In genomic region chr7:150324366-150324961, GRCh38 we compare ENCODE assay signal across 10 cellular contexts. TPM values are rescaled to one million over a fixed set of nuclear protein-coding genes. Genes with fewer than 3 reads are reported as not detected.
DNase-seq lines count a peak whose midpoint lies in the region; ATAC-seq, FAIRE-seq and TF ChIP-seq lines count a peak whose summit lies in the region.
"Had no signal": no experiment of that assay in that cellular context is flagged by ENCODE, and none has a peak within 500 bp of the region (broad histone marks: within the 10 kb centered on the region; RNA-seq: fewer than 3 reads in every experiment).

No MANE protein-coding gene starts in this region.

- POLR2A ChIA-PET in activated B cell treated with CpG ODN at 0.5 μM for 24 hours (lab: Charles Lee) = interaction anchor here (1.0 to 2.6 kb wide), 4 partner anchors 44 to 82 kb away, joined by 3 to 10 read pairs (median 7); no protein-coding TSS in a partner anchor

- intact Hi-C loops in activated B cell treated with CpG ODN at 0.5 μM for 24 hours (cut with micrococcal nuclease) (loop anchor here (10.0 kb wide), 1 partner anchor 1190 kb away; the partner anchor contains the start of gene RHEB), thyroid gland (cut with DNase I) (no loop called here)

- H3K27me3 ChIP-seq in keratinocyte (ENCODE audit: control insufficient read depth, extremely low read depth, insufficient read depth, low read length) (no peaks in the 10 kb centered on the region), thyroid gland (no peaks in the 10 kb centered on the region)

- peak overlapping the region; percentile 87 for H3K4me2 ChIP-seq in keratinocyte (ENCODE audit: control insufficient read depth, extremely low read depth, insufficient read depth, low read depth, low read length)

- TF ChIP-seq CTCF in activated B cell treated with CpG ODN at 0.5 μM for 24 hours (IDR thresholded peaks at IDR 0.05) (no peak), keratinocyte (optimal IDR thresholded peaks at IDR 0.05 in 1 of 3, IDR thresholded peaks at IDR 0.05 in 1 of 3, conservative IDR thresholded peaks at IDR 0.05 in 1 of 3; ENCODE audit: extremely low read depth in 1 of 3, insufficient read depth in 2 of 3, low read length in 3 of 3) (no peak), thyroid gland (IDR thresholded peaks at IDR 0.05) (no peak)

- H3K27ac ChIP-seq in keratinocyte (ENCODE audit: control insufficient read depth, insufficient read depth, low read length) = no peak overlapping the region
- peak overlapping the region in 2 of 3 donors; percentile 90 to 96 for H3K27ac ChIP-seq in thyroid gland

- no peak for ATAC-seq in activated B cell treated with CpG ODN at 0.5 μM for 24 hours (ENCODE audit: low read depth)
- no peak for ATAC-seq in GM21717 (IDR thresholded peaks at IDR 0.05; ENCODE audit: unreplicated experiment)

- H3K9me1 ChIP-seq in keratinocyte (ENCODE audit: control insufficient read depth, extremely low read depth, insufficient read depth, low read length) = no peaks in the 10 kb centered on the region

- no peak overlapping the region for H3K9ac ChIP-seq in keratinocyte (ENCODE audit: control insufficient read depth, extremely low read depth, insufficient read depth, low read length)

- FAIRE-seq in keratinocyte (lab: Jason Lieb, UNC) = no peak

- peak overlapping the region; percentile 94 for H3K4me3 Mint-ChIP-seq in activated T-cell treated with anti-CD3 and anti-CD28 coated beads, Interleukin-2, amount 50 U/mL, for 24 hours
- H3K4me3 Mint-ChIP-seq in activated B cell treated with CpG ODN at 0.5 μM for 24 hours = peak overlapping the region; percentile 93

- no peaks in the 10 kb centered on the region for H4K20me1 ChIP-seq in keratinocyte (ENCODE audit: control insufficient read depth, extremely low read depth, insufficient read depth, low read length)

- H3K27ac Mint-ChIP-seq in activated T-cell treated with anti-CD3 and anti-CD28 coated beads, Interleukin-2, amount 50 U/mL, for 24 hours = peak overlapping the region; percentile 99
- H3K27ac Mint-ChIP-seq in activated B cell treated with CpG ODN at 0.5 μM for 24 hours = peak overlapping the region; percentile 91

- dilution Hi-C loops in keratinocyte (cut with MboI; ENCODE audit: extremely low pct_ligation_motif_present, low sequenced_read_pairs) = no loop called here

- H2AFZ ChIP-seq in keratinocyte (ENCODE audit: control insufficient read depth, low read length) = peak overlapping the region; percentile 95

- H3K79me2 ChIP-seq in keratinocyte (ENCODE audit: control insufficient read depth, insufficient read depth, low read length) = no peaks in the 10 kb centered on the region

- H3K4me3 ChIP-seq in keratinocyte (ENCODE audit: control insufficient read depth in 2 of 3, extremely low read depth in 1 of 3, insufficient read depth in 2 of 3, low read depth in 1 of 3, low read length in 3 of 3) (peak overlapping the region in 1 of 3 experiments; percentile 74), thyroid gland (replicated peaks in 1 of 3) (no peak overlapping the region)

- H3K36me3 ChIP-seq in keratinocyte (ENCODE audit: control insufficient read depth in 2 of 2, extremely low read depth in 1 of 2, insufficient read depth in 2 of 2, low read length in 2 of 2) (no peaks in the 10 kb centered on the region), thyroid gland (no peaks in the 10 kb centered on the region)

- peaks cover 68% of the 10 kb centered on the region for H3K4me1 Mint-ChIP-seq in activated T-cell treated with anti-CD3 and anti-CD28 coated beads, Interleukin-2, amount 50 U/mL, for 24 hours (ENCODE audit: low read depth)
- peaks cover 41% of the 10 kb centered on the region for H3K4me1 Mint-ChIP-seq in activated B cell treated with CpG ODN at 0.5 μM for 24 hours

- no peak for TF ChIP-seq POLR2A in thyroid gland (IDR thresholded peaks at IDR 0.05)

- peaks cover 86% of the 10 kb centered on the region for H3K36me3 Mint-ChIP-seq in activated T-cell treated with anti-CD3 and anti-CD28 coated beads, Interleukin-2, amount 50 U/mL, for 24 hours (ENCODE audit: low read depth)
- H3K36me3 Mint-ChIP-seq in activated B cell treated with CpG ODN at 0.5 μM for 24 hours (ENCODE audit: low read depth) = peaks cover 43% of the 10 kb centered on the region

- H3K4me1 ChIP-seq in keratinocyte (ENCODE audit: control insufficient read depth, extremely low read depth, insufficient read depth, low read length) (peaks cover 22% of the 10 kb centered on the region), thyroid gland (peaks cover 13 to 31% of the 10 kb centered on the region in 2 donors)

- WGBS in thyroid gland, 2 donors = 66 to 69% methylated on average over 12 of the region's 12 CpGs

- H3K9me3 ChIP-seq in keratinocyte (ENCODE audit: control insufficient read depth, low read depth, low read length) (no peaks in the 10 kb centered on the region), thyroid gland (no peaks in the 10 kb centered on the region)
- H3K9me3 ChIP-seq: heart right ventricle had no signal

- CTCF ChIA-PET in activated B cell treated with CpG ODN at 0.5 μM for 24 hours (lab: Charles Lee) = no interaction called here

- no peaks in the 10 kb centered on the region for H3K27me3 Mint-ChIP-seq in activated T-cell treated with anti-CD3 and anti-CD28 coated beads, Interleukin-2, amount 50 U/mL, for 24 hours
- H3K27me3 Mint-ChIP-seq in activated B cell treated with CpG ODN at 0.5 μM for 24 hours = no peaks in the 10 kb centered on the region

- H3K9me3 Mint-ChIP-seq in activated T-cell treated with anti-CD3 and anti-CD28 coated beads, Interleukin-2, amount 50 U/mL, for 24 hours = no peaks in the 10 kb centered on the region
- H3K9me3 Mint-ChIP-seq in activated B cell treated with CpG ODN at 0.5 μM for 24 hours = no peaks in the 10 kb centered on the region

- DNase-seq in activated T-cell treated with anti-CD3 and anti-CD28 coated beads, Interleukin-2, amount 50 U/mL, for 24 hours = no peak
- no peak for DNase-seq in activated T-cell treated with anti-CD3 and anti-CD28 coated beads, Interleukin-2, amount 50 U/mL, for 1 hour
- no peak for DNase-seq in activated B cell treated with CpG ODN at 0.5 μM for 24 hours
- DNase-seq in keratinocyte (ENCODE audit: low read depth, low spot score) = no peak
- DNase-seq in thyroid gland = peak in 1 of 2 donors; percentile 17
- DNase-seq in pons (ENCODE audit: low spot score) = no peak
- DNase-seq in stimulated activated CD4-positive, alpha-beta T cell treated with anti-CD3 and anti-CD28 coated beads, Interleukin-15, amount 100 ng/mL, for 24 hours = no peak
- DNase-seq: heart right ventricle had no signal

RNA-seq across cellular contexts. Expression of gene ACTR3C, which starts 1.1 kb away (rescaled TPM):
- total RNA-seq in activated B cell treated with CpG ODN at 0.5 μM for 24 hours (10.1 and 14.3 TPM in 2 replicates), thyroid gland (10 to 100 TPM; 11.7 to 34.8 (median 23.0) TPM)
- polyA plus RNA-seq in keratinocyte = 1.3 to 2.3 TPM (median 1.7 TPM) in 3 replicates
- polyA plus RNA-seq in keratinocyte (2011; ENCODE audit: low read depth) = 0.37 TPM
- polyA plus RNA-seq in keratinocyte (2011; cell fraction: cytosol; rRNA removed) = 0.70 and 1.3 TPM in 2 replicates
- 3.7 and 4.7 TPM in 2 replicates for polyA plus RNA-seq in keratinocyte (2011; cell fraction: nucleus; rRNA removed)
- polyA plus RNA-seq in keratinocyte (2012; ENCODE audit: low replicate concordance) = 1.00 and 1.1 TPM in 2 replicates
- 0.49 to 4.2 TPM (median 3.8 TPM) in 3 replicates for polyA minus RNA-seq in keratinocyte
- polyA minus RNA-seq in keratinocyte (2011; cell fraction: cytosol; rRNA and poly(A)+ RNA removed) = 4.2 TPM
- polyA minus RNA-seq in keratinocyte (2011; cell fraction: nucleus; rRNA and poly(A)+ RNA removed) = 6.4 and 12.9 TPM in 2 replicates
- total RNA-seq: NCI-H460 had no signal

RNA-seq across cellular contexts. Expression of gene LRRC61, which starts 1.3 kb away (rescaled TPM):
- total RNA-seq in activated B cell treated with CpG ODN at 0.5 μM for 24 hours (10.7 and 11.0 TPM in 2 replicates), thyroid gland (10 to 100 TPM in 3 of 4 donors, 1 to 10 TPM in 1; 9.9 to 46.1 (median 37.9) TPM)
- 1.0 to 2.5 TPM (median 1.7 TPM) in 3 replicates for polyA plus RNA-seq in keratinocyte
- 0.72 TPM for polyA plus RNA-seq in keratinocyte (2011; ENCODE audit: low read depth)
- polyA plus RNA-seq in keratinocyte (2011; cell fraction: cytosol; rRNA removed) = 1.4 and 4.1 TPM in 2 replicates
- polyA plus RNA-seq in keratinocyte (2011; cell fraction: nucleus; rRNA removed) = 1.8 and 2.8 TPM in 2 replicates
- polyA plus RNA-seq in keratinocyte (2012; ENCODE audit: low replicate concordance) = 1.7 and 3.2 TPM in 2 replicates
- polyA minus RNA-seq in keratinocyte = 1.3 to 3.4 TPM (median 1.7 TPM) in 3 replicates
- polyA minus RNA-seq in keratinocyte (2011; cell fraction: cytosol; rRNA and poly(A)+ RNA removed) = 10.9 TPM
- 3.7 TPM in 2 replicates for polyA minus RNA-seq in keratinocyte (2011; cell fraction: nucleus; rRNA and poly(A)+ RNA removed)

RNA-seq across cellular contexts. Expression of gene RARRES2, which starts 17.0 kb away (rescaled TPM):
- total RNA-seq in activated B cell treated with CpG ODN at 0.5 μM for 24 hours (not detected in 2 replicates), thyroid gland (100 to 1,000 TPM in 1 of 4 donors, 10 to 100 TPM in 3; 22.2 to 137 (median 54.8) TPM)
- not detected in 3 replicates for polyA plus RNA-seq in keratinocyte
- not detected for polyA plus RNA-seq in keratinocyte (2011; ENCODE audit: low read depth)
- polyA plus RNA-seq in keratinocyte (2011; cell fraction: cytosol; rRNA removed) = not detected in 2 replicates
- polyA plus RNA-seq in keratinocyte (2011; cell fraction: nucleus; rRNA removed) = not detected in 2 replicates
- polyA plus RNA-seq in keratinocyte (2012; ENCODE audit: low replicate concordance) = not detected in 2 replicates
- polyA minus RNA-seq in keratinocyte = not detected in 3 replicates
- polyA minus RNA-seq in keratinocyte (2011; cell fraction: cytosol; rRNA and poly(A)+ RNA removed) = not detected
- polyA minus RNA-seq in keratinocyte (2011; cell fraction: nucleus; rRNA and poly(A)+ RNA removed) = not detected in 2 replicates
- total RNA-seq: NCI-H460 had no signal

RNA-seq across cellular contexts. Expression of gene REPIN1, which starts 44.2 kb away (rescaled TPM):
- total RNA-seq in activated B cell treated with CpG ODN at 0.5 μM for 24 hours = 106 and 116 TPM in 2 replicates
- polyA plus RNA-seq in keratinocyte = 9.3 to 13.9 TPM (median 9.5 TPM) in 3 replicates
- 3.7 TPM for polyA plus RNA-seq in keratinocyte (2011; ENCODE audit: low read depth)
- polyA plus RNA-seq in keratinocyte (2011; cell fraction: cytosol; rRNA removed) = 8.3 and 14.5 TPM in 2 replicates
- polyA plus RNA-seq in keratinocyte (2011; cell fraction: nucleus; rRNA removed) = 23.9 and 32.1 TPM in 2 replicates
- polyA plus RNA-seq in keratinocyte (2012; ENCODE audit: low replicate concordance) = 13.4 and 22.4 TPM in 2 replicates
- 6.0 to 10.4 TPM (median 7.8 TPM) in 3 replicates for polyA minus RNA-seq in keratinocyte
- polyA minus RNA-seq in keratinocyte (2011; cell fraction: cytosol; rRNA and poly(A)+ RNA removed) = 18.8 TPM
- polyA minus RNA-seq in keratinocyte (2011; cell fraction: nucleus; rRNA and poly(A)+ RNA removed) = 8.8 and 12.4 TPM in 2 replicates
- 100 to 1,000 TPM in 3 of 4 donors, 10 to 100 TPM in 1; 71.9 to 144 (median 123) TPM for total RNA-seq in thyroid gland

RNA-seq across cellular contexts. Expression of gene ZNF775, which starts 54.7 kb away (rescaled TPM):
- total RNA-seq in activated B cell treated with CpG ODN at 0.5 μM for 24 hours (8.0 and 8.8 TPM in 2 replicates), thyroid gland (1 to 10 TPM; 4.3 to 7.5 (median 6.3) TPM)
- polyA plus RNA-seq in keratinocyte = 1.0 to 1.9 TPM (median 1.1 TPM) in 3 replicates
- polyA plus RNA-seq in keratinocyte (2011; ENCODE audit: low read depth) = 0.15 TPM
- polyA plus RNA-seq in keratinocyte (2011; cell fraction: cytosol; rRNA removed) = 0.44 and 1.6 TPM in 2 replicates
- 0.74 and 1.7 TPM in 2 replicates for polyA plus RNA-seq in keratinocyte (2011; cell fraction: nucleus; rRNA removed)
- polyA plus RNA-seq in keratinocyte (2012; ENCODE audit: low replicate concordance) = 0.78 and 2.6 TPM in 2 replicates
- 0.16 to 0.33 TPM (median 0.26 TPM) in 3 replicates for polyA minus RNA-seq in keratinocyte
- 2.9 TPM for polyA minus RNA-seq in keratinocyte (2011; cell fraction: cytosol; rRNA and poly(A)+ RNA removed)
- 1.4 and 2.1 TPM in 2 replicates for polyA minus RNA-seq in keratinocyte (2011; cell fraction: nucleus; rRNA and poly(A)+ RNA removed)

Comparison
In these comparisons a context has a peak if more than half of its experiments do, and no peak if none do; other contexts are left out.
1. RNA of gene RARRES2, which starts 17.0 kb away (total RNA-seq): 22.2 to 137 TPM in thyroid gland; not detected in activated B cell treated with CpG ODN at 0.5 μM for 24 hours; every median in the first group is over 10 times any median in the second.